12 cellular contexts compared by ENCODE assay signal in genomic region chr2:197909377-197909776, GRCh38.
DNase-seq lines count a peak whose midpoint lies in the region; ATAC-seq lines count a peak whose summit lies in the region.
"Had no signal": no experiment of that assay in that cellular context is flagged by ENCODE, and none has a peak within 500 bp of the region (broad histone marks: within the 10 kb centered on the region; RNA-seq: fewer than 3 reads in every experiment).

No MANE protein-coding gene starts in this region.

- no peak overlapping the region for H3K9ac ChIP-seq in skeletal muscle satellite cell (ENCODE audit: low read depth, low read length)

- H3K27me3 ChIP-seq in SJCRH30, result no peaks in the 10 kb centered on the region
- no peaks in the 10 kb centered on the region for H3K27me3 ChIP-seq in skeletal muscle satellite cell (ENCODE audit: control insufficient read depth, insufficient read depth, low read length)

- peak; percentile 39 to 65 for DNase-seq in SJCRH30
- peak; percentile 88 for DNase-seq in fibroblast of peridontal ligament (ENCODE audit: extremely low read depth)
- no peak for DNase-seq in NCI-H446 (lab: John Stamatoyannopoulos, UW)
- DNase-seq in T-helper 2 cell, result no peak
- DNase-seq in activated effector memory CD4-positive, alpha-beta T cell treated with Interleukin-2 at 50 U/mL for 16 hours, result no peak
- DNase-seq: activated CD4-positive, alpha-beta T cell treated with anti-CD3 and anti-CD28 coated beads, Interleukin-2, amount 50 U/mL, for 48 hours; NCI-H2029 treated with DMSO at 0.1 percent for 48 hours; nucleus accumbens had no signal

- H3K4me2 ChIP-seq in skeletal muscle satellite cell (ENCODE audit: low read length), result peak overlapping the region; percentile 22

- no peak overlapping the region for H3K27ac ChIP-seq in SJCRH30
- H3K27ac ChIP-seq: cardiac muscle cell, RWPE1 had no signal

- peaks cover 11% of the 10 kb centered on the region for H3K4me1 ChIP-seq in SJCRH30
- H3K4me1 ChIP-seq in skeletal muscle satellite cell (ENCODE audit: control insufficient read depth, insufficient read depth, low read length), result peaks cover 16% of the 10 kb centered on the region

- peak; percentile 90 for ATAC-seq in GM18868 (IDR thresholded peaks at IDR 0.05; ENCODE audit: unreplicated experiment)

- H3K4me3 ChIP-seq in SJCRH30 (no peak overlapping the region), skeletal muscle satellite cell (ENCODE audit: low read length) (peak overlapping the region; percentile 11)
- H3K4me3 ChIP-seq: cardiac muscle cell had no signal

- no peaks in the 10 kb centered on the region for H3K9me3 ChIP-seq in SJCRH30 (replicated peaks)
- no peaks in the 10 kb centered on the region for H3K9me3 ChIP-seq in skeletal muscle satellite cell (replicated peaks; ENCODE audit: low read length)

- H3K36me3 ChIP-seq in SJCRH30 (no peaks in the 10 kb centered on the region), skeletal muscle satellite cell (ENCODE audit: insufficient read depth, low read length) (no peaks in the 10 kb centered on the region)
- H3K36me3 ChIP-seq: cardiac muscle cell had no signal

Comparison
In these comparisons a context has a peak if more than half of its experiments do, and no peak if none do; other contexts are left out.
1. DNase-seq: peak in SJCRH30 (2 of 2) and fibroblast of peridontal ligament (single experiment); none in NCI-H446 (0 of 2), T-helper 2 cell (0 of 5) and activated effector memory CD4-positive, alpha-beta T cell treated with Interleukin-2 at 50 U/mL for 16 hours (single experiment).